In genomic region chr4:14862881-14863280, GRCh38 we compare ENCODE assay signal across 14 cellular contexts.
DNase-seq lines count a peak whose midpoint lies in the region; ATAC-seq lines count a peak whose summit lies in the region.
"Had no signal": no experiment of that assay in that cellular context is flagged by ENCODE, and none has a peak within 500 bp of the region (broad histone marks: within the 10 kb centered on the region; RNA-seq: fewer than 3 reads in every experiment).

No MANE protein-coding gene starts in this region.

- H3K4me3 ChIP-seq in right cardiac atrium (ENCODE audit: low read length) = no peak overlapping the region
- peak overlapping the region; percentile 4 for H3K4me3 ChIP-seq in skeletal muscle cell (ENCODE audit: low read depth, low read length)

- H3K27ac ChIP-seq in right cardiac atrium (ENCODE audit: low read length) = no peak overlapping the region

- ATAC-seq in right cardiac atrium = peak; percentile 47 to 54
- no peak for ATAC-seq in HG03439 (IDR thresholded peaks at IDR 0.05; ENCODE audit: unreplicated experiment)
- ATAC-seq: HCT116, PC-3 had no signal

- WGBS in right cardiac atrium = 26% methylated on average over 35 of the region's 35 CpGs

- no peaks in the 10 kb centered on the region for H3K4me1 ChIP-seq in right cardiac atrium (ENCODE audit: control insufficient read depth, insufficient read depth, low read length)

- DNase-seq in COLO668 (lab: John Stamatoyannopoulos, UW; ENCODE audit: unreplicated experiment) (peak; percentile 38), astrocyte of the hippocampus (ENCODE audit: low read depth, low spot score) (peak; percentile 43), right cardiac atrium (peak; percentile 30 to 72 (median 57)), skeletal muscle cell (ENCODE audit: low read depth) (no peak), DMS79 (lab: John Stamatoyannopoulos, UW) (no peak), MV-4-11 (lab: John Stamatoyannopoulos, UW) (no peak), superior temporal gyrus (ENCODE audit: extremely low spot score) (no peak)
- DNase-seq: activated CD4-positive, alpha-beta T cell treated with anti-CD3 and anti-CD28 coated beads, Interleukin-2, amount 50 U/mL, for 48 hours; occipital lobe; PC-3; stimulated activated CD4-positive, alpha-beta T cell treated with anti-CD3 and anti-CD28 coated beads, Interleukin-2, amount 100 ng/mL, for 24 hours; T-helper 2 cell had no signal

- intact Hi-C loops in right cardiac atrium (cut with DNase I) = no loop called here

- no peaks in the 10 kb centered on the region for H3K9me3 ChIP-seq in right cardiac atrium (ENCODE audit: control insufficient read depth, low read length)

- H3K27me3 ChIP-seq in right cardiac atrium (ENCODE audit: control insufficient read depth, insufficient read depth) = no peaks in the 10 kb centered on the region

Comparison
In these comparisons a context has a peak if more than half of its experiments do, and no peak if none do; other contexts are left out.
1. DNase-seq: peak in COLO668 (single experiment), astrocyte of the hippocampus (single experiment) and right cardiac atrium (3 of 3); none in skeletal muscle cell (single experiment), DMS79 (single experiment), MV-4-11 (single experiment) and superior temporal gyrus (single experiment).